Comparison of ENCODE assay signal across 19 cellular contexts in the genomic region with DNA sequence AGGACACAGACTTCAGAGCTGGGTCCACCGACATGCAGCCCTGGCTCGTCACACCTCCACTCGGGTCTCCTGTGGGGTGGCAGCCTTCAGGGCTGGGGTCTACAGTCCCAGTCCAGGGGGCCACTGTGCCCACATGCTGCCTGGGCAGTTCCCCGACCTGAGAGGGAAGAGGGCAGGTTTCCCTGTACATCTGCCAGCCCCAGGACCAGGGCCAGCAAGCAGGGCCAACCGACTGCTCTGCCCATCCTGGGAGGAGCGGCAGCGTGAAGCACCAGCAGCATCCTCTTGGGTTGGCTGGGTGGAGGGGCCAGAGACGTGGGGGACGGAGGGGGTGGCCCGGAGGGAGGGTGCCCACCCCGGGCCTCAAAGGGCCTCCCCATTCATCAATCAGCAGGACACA.
DNase-seq lines count a peak whose midpoint lies in the region; ATAC-seq and TF ChIP-seq lines count a peak whose summit lies in the region.
"Had no signal": no experiment of that assay in that cellular context is flagged by ENCODE, and none has a peak within 500 bp of the region (broad histone marks: within the 10 kb centered on the region; RNA-seq: fewer than 3 reads in every experiment).

No MANE protein-coding gene starts in this region.

- no peak overlapping the region for H3K4me3 Mint-ChIP-seq in stimulated activated naive CD8-positive, alpha-beta T cell treated with anti-CD3 and anti-CD28 coated beads, Interleukin-15, amount 100 ng/mL, for 72 hours
- H3K4me3 Mint-ChIP-seq in stimulated activated memory B cell treated with anti-CD40 and anti-IgM and Interleukin-4, amounts not matched to agents 10 μg/mL and 1 μg/mL and 100 μg/mL, for 72 hours, result no peak overlapping the region
- H3K4me3 Mint-ChIP-seq in stimulated activated effector memory CD8-positive, alpha-beta T cell treated with anti-CD3 and anti-CD28 coated beads, Interleukin-12 subunit alpha, Interleukin-12 subunit beta, amount 100 ng/mL, for 72 hours, result no peak overlapping the region
- H3K4me3 Mint-ChIP-seq: CD4-positive, alpha-beta memory T cell; GM23338; H9 had no signal

- H3K27me3 Mint-ChIP-seq in stimulated activated naive CD8-positive, alpha-beta T cell treated with anti-CD3 and anti-CD28 coated beads, Interleukin-15, amount 100 ng/mL, for 72 hours, result peaks cover 8% of the 10 kb centered on the region
- H3K27me3 Mint-ChIP-seq in stimulated activated memory B cell treated with anti-CD40 and anti-IgM and Interleukin-4, amounts not matched to agents 10 μg/mL and 1 μg/mL and 100 μg/mL, for 72 hours, result no peaks in the 10 kb centered on the region
- H3K27me3 Mint-ChIP-seq: CD4-positive, alpha-beta memory T cell had no signal

- no peak for TF ChIP-seq CTCF in right lobe of liver (IDR thresholded peaks at IDR 0.05)

- H3K27ac Mint-ChIP-seq in stimulated activated naive CD8-positive, alpha-beta T cell treated with anti-CD3 and anti-CD28 coated beads, Interleukin-15, amount 100 ng/mL, for 72 hours, result no peak overlapping the region
- H3K27ac Mint-ChIP-seq in stimulated activated memory B cell treated with anti-CD40 and anti-IgM and Interleukin-4, amounts not matched to agents 10 μg/mL and 1 μg/mL and 100 μg/mL, for 72 hours, result peak overlapping the region; percentile 49
- no peak overlapping the region for H3K27ac Mint-ChIP-seq in stimulated activated effector memory CD8-positive, alpha-beta T cell treated with anti-CD3 and anti-CD28 coated beads, Interleukin-12 subunit alpha, Interleukin-12 subunit beta, amount 100 ng/mL, for 72 hours
- H3K27ac Mint-ChIP-seq: GM23338 had no signal

- peaks cover 0 to 30% (median 13%) of the 10 kb centered on the region in 4 donors for H3K4me1 ChIP-seq in right lobe of liver

- no peak overlapping the region for H3K27ac ChIP-seq in right lobe of liver
- H3K27ac ChIP-seq: 22Rv1, A549 had no signal

- peaks cover 64% of the 10 kb centered on the region for H3K36me3 Mint-ChIP-seq in stimulated activated memory B cell treated with anti-CD40 and anti-IgM and Interleukin-4, amounts not matched to agents 10 μg/mL and 1 μg/mL and 100 μg/mL, for 72 hours
- H3K36me3 Mint-ChIP-seq in stimulated activated effector memory CD8-positive, alpha-beta T cell treated with anti-CD3 and anti-CD28 coated beads, Interleukin-12 subunit alpha, Interleukin-12 subunit beta, amount 100 ng/mL, for 72 hours, result no peaks in the 10 kb centered on the region
- H3K36me3 Mint-ChIP-seq: CD4-positive, alpha-beta memory T cell had no signal

- peaks cover 0 to 5% (median 0%) of the 10 kb centered on the region in 4 donors for H3K36me3 ChIP-seq in right lobe of liver

- 60% methylated on average over 1 of the region's 11 CpGs for WGBS in right lobe of liver (ENCODE audit: insufficient coverage, low coverage, low lambda C conversion rate, missing lambda C conversion rate)

- no peaks in the 10 kb centered on the region for H3K9me3 Mint-ChIP-seq in stimulated activated naive CD8-positive, alpha-beta T cell treated with anti-CD3 and anti-CD28 coated beads, Interleukin-15, amount 100 ng/mL, for 72 hours
- H3K9me3 Mint-ChIP-seq in stimulated activated memory B cell treated with anti-CD40 and anti-IgM and Interleukin-4, amounts not matched to agents 10 μg/mL and 1 μg/mL and 100 μg/mL, for 72 hours, result no peaks in the 10 kb centered on the region
- no peaks in the 10 kb centered on the region for H3K9me3 Mint-ChIP-seq in stimulated activated effector memory CD8-positive, alpha-beta T cell treated with anti-CD3 and anti-CD28 coated beads, Interleukin-12 subunit alpha, Interleukin-12 subunit beta, amount 100 ng/mL, for 72 hours
- H3K9me3 Mint-ChIP-seq: CD4-positive, alpha-beta memory T cell; GM23338 had no signal

- no peak for TF ChIP-seq POLR2A in right lobe of liver (IDR thresholded peaks at IDR 0.05)

- peak; percentile 11 for ATAC-seq in stimulated activated naive CD8-positive, alpha-beta T cell treated with anti-CD3 and anti-CD28 coated beads, Interleukin-15, Interleukin-2, amounts not matched to agents 100 U/mL and 50 U/mL, for 24 hours
- no peak for ATAC-seq in stimulated activated naive CD8-positive, alpha-beta T cell treated with anti-CD3 and anti-CD28 coated beads, Interleukin-15, amount 100 ng/mL, for 72 hours
- ATAC-seq in right lobe of liver (peak; percentile 1 to 47 (median 30)), HG03469 (IDR thresholded peaks at IDR 0.05; ENCODE audit: unreplicated experiment) (no peak)
- no peak for ATAC-seq in stimulated activated memory B cell treated with anti-CD40 and anti-IgM and Interleukin-4, amounts not matched to agents 10 μg/mL and 1 μg/mL and 100 μg/mL, for 72 hours
- no peak for ATAC-seq in stimulated activated effector memory CD8-positive, alpha-beta T cell treated with anti-CD3 and anti-CD28 coated beads, Interleukin-12 subunit alpha, Interleukin-12 subunit beta, amount 100 ng/mL, for 72 hours
- ATAC-seq: A549, GM23338, HCT116 had no signal

- H3K4me1 Mint-ChIP-seq in stimulated activated naive CD8-positive, alpha-beta T cell treated with anti-CD3 and anti-CD28 coated beads, Interleukin-15, amount 100 ng/mL, for 72 hours, result peaks cover 9% of the 10 kb centered on the region
- peaks cover 57% of the 10 kb centered on the region for H3K4me1 Mint-ChIP-seq in stimulated activated memory B cell treated with anti-CD40 and anti-IgM and Interleukin-4, amounts not matched to agents 10 μg/mL and 1 μg/mL and 100 μg/mL, for 72 hours
- H3K4me1 Mint-ChIP-seq in stimulated activated effector memory CD8-positive, alpha-beta T cell treated with anti-CD3 and anti-CD28 coated beads, Interleukin-12 subunit alpha, Interleukin-12 subunit beta, amount 100 ng/mL, for 72 hours, result no peaks in the 10 kb centered on the region

- H3K4me3 ChIP-seq in right lobe of liver, result no peak overlapping the region
- H3K4me3 ChIP-seq: A549, GM23338 had no signal

- H3K9me3 ChIP-seq in right lobe of liver, result no peaks in the 10 kb centered on the region
- H3K9me3 ChIP-seq: A549 had no signal

- intact Hi-C loops in right lobe of liver (cut with DNase I), result no loop called here

- H3K27me3 ChIP-seq in right lobe of liver, result no peaks in the 10 kb centered on the region

- DNase-seq in stimulated activated naive CD8-positive, alpha-beta T cell treated with anti-CD3 and anti-CD28 coated beads, Interleukin-15, Interleukin-2, amounts not matched to agents 100 U/mL and 50 U/mL, for 24 hours, result no peak
- DNase-seq in stimulated activated naive CD8-positive, alpha-beta T cell treated with anti-CD3 and anti-CD28 coated beads, Interleukin-15, amount 100 ng/mL, for 72 hours, result no peak
- peak; percentile 58 to 86 (median 84) for DNase-seq in right lobe of liver
- no peak for DNase-seq in effector CD4-positive, alpha-beta T cell
- no peak for DNase-seq in stimulated activated effector memory CD8-positive, alpha-beta T cell treated with anti-CD3 and anti-CD28 coated beads, Interleukin-12 subunit alpha, Interleukin-12 subunit beta, amount 100 ng/mL, for 72 hours (ENCODE audit: low spot score in 2 of 2)
- DNase-seq: C1 segment of cervical spinal cord; Calu3; CD4-positive, alpha-beta memory T cell; COR-L47; DMS53; DMS79 treated with DMSO at 0.1 percent for 48 hours; GF-D8; H9 had no signal

Comparison
In these comparisons a context has a peak if more than half of its experiments do, and no peak if none do; other contexts are left out.
1. ATAC-seq: peak in stimulated activated naive CD8-positive, alpha-beta T cell treated with anti-CD3 and anti-CD28 coated beads, Interleukin-15, Interleukin-2, amounts not matched to agents 100 U/mL and 50 U/mL, for 24 hours (single experiment) and right lobe of liver (4 of 4); none in stimulated activated naive CD8-positive, alpha-beta T cell treated with anti-CD3 and anti-CD28 coated beads, Interleukin-15, amount 100 ng/mL, for 72 hours (single experiment), stimulated activated memory B cell treated with anti-CD40 and anti-IgM and Interleukin-4, amounts not matched to agents 10 μg/mL and 1 μg/mL and 100 μg/mL, for 72 hours (single experiment), HG03469 (single experiment) and stimulated activated effector memory CD8-positive, alpha-beta T cell treated with anti-CD3 and anti-CD28 coated beads, Interleukin-12 subunit alpha, Interleukin-12 subunit beta, amount 100 ng/mL, for 72 hours (single experiment).
2. DNase-seq: peak in right lobe of liver (3 of 3); none in stimulated activated naive CD8-positive, alpha-beta T cell treated with anti-CD3 and anti-CD28 coated beads, Interleukin-15, Interleukin-2, amounts not matched to agents 100 U/mL and 50 U/mL, for 24 hours (single experiment), stimulated activated naive CD8-positive, alpha-beta T cell treated with anti-CD3 and anti-CD28 coated beads, Interleukin-15, amount 100 ng/mL, for 72 hours (0 of 2), effector CD4-positive, alpha-beta T cell (single experiment) and stimulated activated effector memory CD8-positive, alpha-beta T cell treated with anti-CD3 and anti-CD28 coated beads, Interleukin-12 subunit alpha, Interleukin-12 subunit beta, amount 100 ng/mL, for 72 hours (0 of 2).